In the genomic region with DNA sequence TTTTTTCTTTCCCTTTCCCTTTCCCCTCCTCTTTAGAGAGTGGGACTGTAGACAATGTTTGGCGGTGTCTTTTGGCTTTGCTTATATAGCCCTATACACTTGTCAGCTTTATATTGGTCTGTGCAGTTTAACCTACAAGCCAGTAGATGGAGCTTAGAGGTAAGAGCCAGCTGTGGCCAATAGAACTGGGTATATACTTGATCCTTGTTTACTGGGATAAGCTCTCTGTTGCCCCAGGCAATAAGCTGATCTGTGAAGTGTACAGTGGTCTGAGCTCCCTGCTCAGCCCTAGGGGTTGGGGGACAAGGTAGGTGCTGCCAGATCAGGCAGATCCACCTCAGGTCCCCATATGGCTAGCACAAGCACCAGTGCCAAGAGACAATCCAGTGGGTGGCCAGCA, we compare ENCODE assay signal across 9 cellular contexts.
A peak's percentile ranks its signal among the peaks of the same experiment; 100 is the strongest.
DNase-seq lines count a peak whose midpoint lies in the region; ATAC-seq, FAIRE-seq and TF ChIP-seq lines count a peak whose summit lies in the region.
"Had no signal": no experiment of that assay in that cellular context is flagged by ENCODE, and none has a peak within 500 bp of the region (broad histone marks: within the 10 kb centered on the region; RNA-seq: fewer than 3 reads in every experiment).

No MANE protein-coding gene starts in this region.

- H3K27ac ChIP-seq in dorsolateral prefrontal cortex, result no peak overlapping the region
- no peak overlapping the region for H3K27ac ChIP-seq in pancreas
- H3K27ac ChIP-seq: skin epidermis had no signal

- no peaks in the 10 kb centered on the region for H3K4me1 Mint-ChIP-seq in activated CD4-positive, alpha-beta T cell treated with anti-CD3 and anti-CD28 coated beads, Interleukin-2, amount 10 ng/mL, durations not matched to agents 24 days and 14 days

- H3K36me3 ChIP-seq in HAP-1 (replicated peaks), result no peaks in the 10 kb centered on the region
- no peaks in the 10 kb centered on the region for H3K36me3 ChIP-seq in pancreas

- H3K9me3 Mint-ChIP-seq in activated CD4-positive, alpha-beta T cell treated with anti-CD3 and anti-CD28 coated beads, Interleukin-2, amount 10 ng/mL, durations not matched to agents 24 days and 14 days, result peaks cover 3% of the 10 kb centered on the region

- DNase-seq in HAP-1 (ENCODE audit: low spot score in 2 of 2), result peak; percentile 60 to 66
- peak; percentile 73 for DNase-seq in NCI-H510A treated with DMSO at 0.1 percent for 48 hours (lab: John Stamatoyannopoulos, UW)
- DNase-seq in dorsolateral prefrontal cortex, result no peak
- DNase-seq in pancreas, result peak in 1 of 6 donors; percentile 11
- no peak for DNase-seq in stimulated activated CD8-positive, alpha-beta memory T cell treated with anti-CD3 and anti-CD28 coated beads, Interleukin-4, amount 100 ng/mL, for 48 hours
- no peak for DNase-seq in activated CD4-positive, alpha-beta T cell treated with anti-CD3 and anti-CD28 coated beads, Interleukin-2, amount 10 ng/mL, durations not matched to agents 24 days and 14 days

- no peak overlapping the region for H3K4me3 Mint-ChIP-seq in activated CD4-positive, alpha-beta T cell treated with anti-CD3 and anti-CD28 coated beads, Interleukin-2, amount 10 ng/mL, durations not matched to agents 24 days and 14 days

- no peak for FAIRE-seq in pancreas (lab: Jason Lieb, UNC)

- H3K36me3 Mint-ChIP-seq in activated CD4-positive, alpha-beta T cell treated with anti-CD3 and anti-CD28 coated beads, Interleukin-2, amount 10 ng/mL, durations not matched to agents 24 days and 14 days (ENCODE audit: low read depth), result no peaks in the 10 kb centered on the region

- H3K9me3 ChIP-seq in HAP-1 (no peaks in the 10 kb centered on the region), pancreas (no peaks in the 10 kb centered on the region)

- no peaks in the 10 kb centered on the region for H3K4me1 ChIP-seq in HAP-1
- no peaks in the 10 kb centered on the region for H3K4me1 ChIP-seq in pancreas

- 44 to 56% methylated on average over 1 of the region's 1 CpG for WGBS in pancreas, 2 donors

- ATAC-seq in pancreas (peak in 3 of 4 donors; percentile 62 to 67 (median 66)), HG03097 (IDR thresholded peaks at IDR 0.05; ENCODE audit: low FRiP score, unreplicated experiment) (no peak), HG03135 (IDR thresholded peaks at IDR 0.05; ENCODE audit: unreplicated experiment) (no peak)

- intact Hi-C loops in dorsolateral prefrontal cortex (cut with DNase I) (no loop called here), pancreas (cut with DNase I) (no loop called here)
- intact Hi-C loops in activated CD4-positive, alpha-beta T cell treated with anti-CD3 and anti-CD28 coated beads, Interleukin-2, amount 10 ng/mL, durations not matched to agents 24 days and 14 days (cut with micrococcal nuclease), result no loop called here

- in situ Hi-C loops in HAP-1 (cut with MboI; ENCODE audit: low sequenced_read_pairs), result no loop called here

- no peak overlapping the region for H3K27ac Mint-ChIP-seq in activated CD4-positive, alpha-beta T cell treated with anti-CD3 and anti-CD28 coated beads, Interleukin-2, amount 10 ng/mL, durations not matched to agents 24 days and 14 days

- H3K4me3 ChIP-seq in HAP-1, result no peak overlapping the region
- H3K4me3 ChIP-seq in dorsolateral prefrontal cortex, result no peak overlapping the region
- H3K4me3 ChIP-seq in pancreas, result no peak overlapping the region
- H3K4me3 ChIP-seq: skin epidermis had no signal

- H3K27me3 ChIP-seq in HAP-1 (ENCODE audit: low read depth), result no peaks in the 10 kb centered on the region
- no peaks in the 10 kb centered on the region for H3K27me3 ChIP-seq in dorsolateral prefrontal cortex
- no peaks in the 10 kb centered on the region for H3K27me3 ChIP-seq in pancreas

- no peaks in the 10 kb centered on the region for H3K27me3 Mint-ChIP-seq in activated CD4-positive, alpha-beta T cell treated with anti-CD3 and anti-CD28 coated beads, Interleukin-2, amount 10 ng/mL, durations not matched to agents 24 days and 14 days

- peak in 51 of 56 donors; percentile 9 to 67 (median 39) for TF ChIP-seq CTCF in dorsolateral prefrontal cortex (IDR thresholded peaks at IDR 0.05 in 54 of 56, conservative IDR thresholded peaks at IDR 0.05 in 2 of 56; ENCODE audit: low read depth in 1 of 56, partially characterized antibody in 56 of 56)
- TF ChIP-seq CTCF in pancreas (IDR thresholded peaks at IDR 0.05), result peak in 1 of 4 donors; percentile 16

Comparison
In these comparisons a context has a peak if more than half of its experiments do, and no peak if none do; other contexts are left out.
1. DNase-seq: peak in HAP-1 (2 of 2) and NCI-H510A treated with DMSO at 0.1 percent for 48 hours (single experiment); none in dorsolateral prefrontal cortex (0 of 10), stimulated activated CD8-positive, alpha-beta memory T cell treated with anti-CD3 and anti-CD28 coated beads, Interleukin-4, amount 100 ng/mL, for 48 hours (single experiment) and activated CD4-positive, alpha-beta T cell treated with anti-CD3 and anti-CD28 coated beads, Interleukin-2, amount 10 ng/mL, durations not matched to agents 24 days and 14 days (single experiment).
2. ATAC-seq: peak in pancreas (3 of 4); none in HG03097 (single experiment) and HG03135 (single experiment).